ENCODE assay signal across 8 cellular contexts in the genomic region with DNA sequence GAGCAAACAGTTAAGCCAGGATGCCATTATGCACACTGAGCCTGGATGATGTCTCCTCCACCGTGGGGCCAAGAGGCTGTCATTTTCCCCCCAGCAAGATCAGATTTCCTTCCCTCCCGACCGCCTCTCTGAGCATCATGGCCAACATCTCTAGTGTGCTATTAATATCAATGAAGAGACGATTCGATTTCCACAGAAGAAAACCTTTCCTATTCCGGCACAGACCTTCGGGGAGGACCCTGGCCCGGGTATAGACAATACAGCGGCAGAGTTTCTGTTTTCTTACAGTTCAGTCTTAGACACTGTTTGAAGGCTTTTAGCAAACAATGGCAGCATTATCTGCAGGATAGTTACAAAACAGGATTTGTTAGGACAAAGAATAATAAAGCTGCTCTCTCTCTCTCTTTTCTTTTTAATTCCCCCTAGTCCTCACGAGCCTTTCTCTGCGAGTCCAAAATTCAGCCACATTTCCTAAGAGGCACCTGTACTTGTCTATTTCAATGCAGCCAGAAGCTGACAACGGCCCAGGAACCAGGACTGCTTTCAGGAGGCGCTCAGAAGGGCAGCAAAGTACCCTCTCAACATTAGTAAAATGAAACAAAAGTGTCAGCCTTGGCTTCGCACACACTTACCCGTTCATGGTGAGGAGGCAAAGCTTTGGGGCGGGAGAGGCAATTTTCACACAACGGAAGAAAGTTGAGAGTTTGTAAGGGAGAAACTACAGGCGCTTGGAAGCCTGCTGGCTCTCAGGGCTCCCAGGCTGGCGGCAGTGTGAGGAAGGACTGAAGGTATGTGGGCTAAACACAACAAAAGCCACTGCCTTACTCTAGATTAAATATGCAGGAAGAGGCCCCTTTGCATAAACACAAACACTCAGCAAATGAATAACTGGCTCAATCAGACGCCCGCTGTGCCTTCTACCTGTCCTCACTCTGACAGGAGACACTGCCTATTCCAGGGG.
DNase-seq lines count a peak whose midpoint lies in the region; ATAC-seq and TF ChIP-seq lines count a peak whose summit lies in the region.

No MANE protein-coding gene starts in this region.

- no peaks in the 10 kb centered on the region for H3K36me3 Mint-ChIP-seq in T-helper 1 cell treated with Interleukin-12 subunit alpha and Interleukin-12 subunit beta and Interleukin-4 antibody, amounts not matched to agents 30 μg/mL and 1 μg/mL, for 36 hours (ENCODE audit: low read depth)
- H3K36me3 Mint-ChIP-seq in effector memory CD8-positive, alpha-beta T cell (ENCODE audit: insufficient read depth) = no peaks in the 10 kb centered on the region
- peaks cover 2% of the 10 kb centered on the region for H3K36me3 Mint-ChIP-seq in memory B cell
- peaks cover 12 to 22% of the 10 kb centered on the region in 2 donors for H3K36me3 Mint-ChIP-seq in stimulated activated naive B cell treated with anti-CD40 and anti-IgM and Interleukin-4, amounts not matched to agents 10 μg/mL and 1 μg/mL and 100 μg/mL, for 72 hours

- H3K27me3 Mint-ChIP-seq in T-helper 1 cell treated with Interleukin-12 subunit alpha and Interleukin-12 subunit beta and Interleukin-4 antibody, amounts not matched to agents 30 μg/mL and 1 μg/mL, for 36 hours (ENCODE audit: low read depth) = peaks cover 93% of the 10 kb centered on the region
- no peaks in the 10 kb centered on the region for H3K27me3 Mint-ChIP-seq in effector memory CD8-positive, alpha-beta T cell
- no peaks in the 10 kb centered on the region for H3K27me3 Mint-ChIP-seq in memory B cell
- no peaks in the 10 kb centered on the region for H3K27me3 Mint-ChIP-seq in stimulated activated naive B cell treated with anti-CD40 and anti-IgM and Interleukin-4, amounts not matched to agents 10 μg/mL and 1 μg/mL and 100 μg/mL, for 72 hours

- H3K36me3 ChIP-seq in HEK293 (ENCODE audit: control insufficient read depth in 2 of 2, insufficient read depth in 1 of 2, low read length in 2 of 2) = no peaks in the 10 kb centered on the region

- CTCF ChIA-PET in HEK293 (lab: Yijun Ruan, JAX) = no interaction called here

- no peaks in the 10 kb centered on the region for H3K9me3 ChIP-seq in HEK293 (ENCODE audit: control insufficient read depth, insufficient read depth, low read depth, low read length)

- peaks cover 41% of the 10 kb centered on the region for H3K4me1 Mint-ChIP-seq in T-helper 1 cell treated with Interleukin-12 subunit alpha and Interleukin-12 subunit beta and Interleukin-4 antibody, amounts not matched to agents 30 μg/mL and 1 μg/mL, for 36 hours (ENCODE audit: low read depth)
- H3K4me1 Mint-ChIP-seq in effector memory CD8-positive, alpha-beta T cell (ENCODE audit: low read depth in 2 of 2) = peaks cover 24 to 47% of the 10 kb centered on the region in 2 donors
- peaks cover 38% of the 10 kb centered on the region for H3K4me1 Mint-ChIP-seq in memory B cell
- H3K4me1 Mint-ChIP-seq in stimulated activated naive B cell treated with anti-CD40 and anti-IgM and Interleukin-4, amounts not matched to agents 10 μg/mL and 1 μg/mL and 100 μg/mL, for 72 hours = peaks cover 38 to 81% of the 10 kb centered on the region in 2 donors

- peak overlapping the region; percentile 76 for H3K4me3 Mint-ChIP-seq in T-helper 1 cell treated with Interleukin-12 subunit alpha and Interleukin-12 subunit beta and Interleukin-4 antibody, amounts not matched to agents 30 μg/mL and 1 μg/mL, for 36 hours
- peak overlapping the region; percentile 69 to 70 for H3K4me3 Mint-ChIP-seq in effector memory CD8-positive, alpha-beta T cell
- H3K4me3 Mint-ChIP-seq in memory B cell = peak overlapping the region; percentile 92
- peak overlapping the region; percentile 94 to 95 for H3K4me3 Mint-ChIP-seq in stimulated activated naive B cell treated with anti-CD40 and anti-IgM and Interleukin-4, amounts not matched to agents 10 μg/mL and 1 μg/mL and 100 μg/mL, for 72 hours

- TF ChIP-seq CTCF in HEK293 (tag by site-specific recombination; IDR thresholded peaks at IDR 0.05) = no peak

- no peak overlapping the region for H3K27ac Mint-ChIP-seq in T-helper 1 cell treated with Interleukin-12 subunit alpha and Interleukin-12 subunit beta and Interleukin-4 antibody, amounts not matched to agents 30 μg/mL and 1 μg/mL, for 36 hours
- H3K27ac Mint-ChIP-seq in effector memory CD8-positive, alpha-beta T cell = peak overlapping the region; percentile 70 to 83
- H3K27ac Mint-ChIP-seq in memory B cell = peak overlapping the region; percentile 92
- H3K27ac Mint-ChIP-seq in stimulated activated naive B cell treated with anti-CD40 and anti-IgM and Interleukin-4, amounts not matched to agents 10 μg/mL and 1 μg/mL and 100 μg/mL, for 72 hours = peak overlapping the region; percentile 98

- peak overlapping the region; percentile 46; the same call in 1 of the 2 replicates for H3K27ac ChIP-seq in HEK293 (ENCODE audit: extremely low read depth, low read depth, low read length)

- no peak overlapping the region; the same call in 1 of the 2 replicates for H3K4me3 ChIP-seq in HEK293 (ENCODE audit: low read depth, low read length)

- peaks cover 14% of the 10 kb centered on the region; the same call in 1 of the 2 replicates for H3K4me1 ChIP-seq in HEK293 (ENCODE audit: control insufficient read depth, insufficient read depth, low read length)

- ATAC-seq in effector memory CD8-positive, alpha-beta T cell (replicated peaks) = peak; percentile 16
- peak; percentile 55 for ATAC-seq in memory B cell (ENCODE audit: low read depth)
- ATAC-seq in stimulated activated naive B cell treated with anti-CD40 and anti-IgM and Interleukin-4, amounts not matched to agents 10 μg/mL and 1 μg/mL and 100 μg/mL, for 72 hours (replicated peaks) = peak; percentile 33 to 34

- DNase-seq in effector memory CD8-positive, alpha-beta T cell = no peak
- DNase-seq in memory B cell (ENCODE audit: low spot score in 2 of 2) = no peak
- DNase-seq in stimulated activated naive B cell treated with anti-CD40 and anti-IgM and Interleukin-4, amounts not matched to agents 10 μg/mL and 1 μg/mL and 100 μg/mL, for 72 hours = peak; percentile 11
- no peak for DNase-seq in GDM1 (lab: John Stamatoyannopoulos, UW)
- DNase-seq in NCI-H2107 (lab: John Stamatoyannopoulos, UW) = no peak
- no peak for DNase-seq in NCI-H446 (lab: John Stamatoyannopoulos, UW)

- POLR2A ChIA-PET in HEK293 (lab: Yijun Ruan, JAX) = interaction anchor here (0.5 kb wide), 1 partner anchor 19 kb away, joined by 3 read pairs; no protein-coding TSS in a partner anchor

- H3K9me3 Mint-ChIP-seq in T-helper 1 cell treated with Interleukin-12 subunit alpha and Interleukin-12 subunit beta and Interleukin-4 antibody, amounts not matched to agents 30 μg/mL and 1 μg/mL, for 36 hours = no peaks in the 10 kb centered on the region
- no peaks in the 10 kb centered on the region for H3K9me3 Mint-ChIP-seq in effector memory CD8-positive, alpha-beta T cell
- no peaks in the 10 kb centered on the region for H3K9me3 Mint-ChIP-seq in memory B cell
- no peaks in the 10 kb centered on the region for H3K9me3 Mint-ChIP-seq in stimulated activated naive B cell treated with anti-CD40 and anti-IgM and Interleukin-4, amounts not matched to agents 10 μg/mL and 1 μg/mL and 100 μg/mL, for 72 hours

TF ChIP-seq in HEK293, 187 proteins besides CTCF, POLR2A, EP300 and RAD21 (continues in another document):
- TF ChIP-seq ZNF558 (tag by site-specific recombination; IDR thresholded peaks at IDR 0.05) = no peak
- TF ChIP-seq ZNF600 (tag by site-specific recombination; IDR thresholded peaks at IDR 0.05) = 0 out of 2 replicates have a peak, but pooled peaks have one; percentile 10
- TF ChIP-seq ZNF768 (tag by site-specific recombination; IDR thresholded peaks at IDR 0.05) = no peak
- TF ChIP-seq ZNF426 (tag by site-specific recombination; IDR thresholded peaks at IDR 0.05) = no peak
- peak; percentile 80 for TF ChIP-seq ZNF335 (tag by site-specific recombination; conservative IDR thresholded peaks at IDR 0.05)
- TF ChIP-seq, protein P1, sequence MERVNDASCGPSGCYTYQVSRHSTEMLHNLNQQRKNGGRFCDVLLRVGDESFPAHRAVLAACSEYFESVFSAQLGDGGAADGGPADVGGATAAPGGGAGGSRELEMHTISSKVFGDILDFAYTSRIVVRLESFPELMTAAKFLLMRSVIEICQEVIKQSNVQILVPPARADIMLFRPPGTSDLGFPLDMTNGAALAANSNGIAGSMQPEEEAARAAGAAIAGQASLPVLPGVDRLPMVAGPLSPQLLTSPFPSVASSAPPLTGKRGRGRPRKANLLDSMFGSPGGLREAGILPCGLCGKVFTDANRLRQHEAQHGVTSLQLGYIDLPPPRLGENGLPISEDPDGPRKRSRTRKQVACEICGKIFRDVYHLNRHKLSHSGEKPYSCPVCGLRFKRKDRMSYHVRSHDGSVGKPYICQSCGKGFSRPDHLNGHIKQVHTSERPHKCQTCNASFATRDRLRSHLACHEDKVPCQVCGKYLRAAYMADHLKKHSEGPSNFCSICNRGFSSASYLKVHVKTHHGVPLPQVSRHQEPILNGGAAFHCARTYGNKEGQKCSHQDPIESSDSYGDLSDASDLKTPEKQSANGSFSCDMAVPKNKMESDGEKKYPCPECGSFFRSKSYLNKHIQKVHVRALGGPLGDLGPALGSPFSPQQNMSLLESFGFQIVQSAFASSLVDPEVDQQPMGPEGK (tag by site-specific recombination; IDR thresholded peaks at IDR 0.05) = peak; percentile 49; the same call in 1 of the 2 replicates
- TF ChIP-seq ZNF398 (tag by site-specific recombination; IDR thresholded peaks at IDR 0.05) = peak; percentile 59
